Comparison of ENCODE assay signal across 8 cellular contexts in the genomic region with DNA sequence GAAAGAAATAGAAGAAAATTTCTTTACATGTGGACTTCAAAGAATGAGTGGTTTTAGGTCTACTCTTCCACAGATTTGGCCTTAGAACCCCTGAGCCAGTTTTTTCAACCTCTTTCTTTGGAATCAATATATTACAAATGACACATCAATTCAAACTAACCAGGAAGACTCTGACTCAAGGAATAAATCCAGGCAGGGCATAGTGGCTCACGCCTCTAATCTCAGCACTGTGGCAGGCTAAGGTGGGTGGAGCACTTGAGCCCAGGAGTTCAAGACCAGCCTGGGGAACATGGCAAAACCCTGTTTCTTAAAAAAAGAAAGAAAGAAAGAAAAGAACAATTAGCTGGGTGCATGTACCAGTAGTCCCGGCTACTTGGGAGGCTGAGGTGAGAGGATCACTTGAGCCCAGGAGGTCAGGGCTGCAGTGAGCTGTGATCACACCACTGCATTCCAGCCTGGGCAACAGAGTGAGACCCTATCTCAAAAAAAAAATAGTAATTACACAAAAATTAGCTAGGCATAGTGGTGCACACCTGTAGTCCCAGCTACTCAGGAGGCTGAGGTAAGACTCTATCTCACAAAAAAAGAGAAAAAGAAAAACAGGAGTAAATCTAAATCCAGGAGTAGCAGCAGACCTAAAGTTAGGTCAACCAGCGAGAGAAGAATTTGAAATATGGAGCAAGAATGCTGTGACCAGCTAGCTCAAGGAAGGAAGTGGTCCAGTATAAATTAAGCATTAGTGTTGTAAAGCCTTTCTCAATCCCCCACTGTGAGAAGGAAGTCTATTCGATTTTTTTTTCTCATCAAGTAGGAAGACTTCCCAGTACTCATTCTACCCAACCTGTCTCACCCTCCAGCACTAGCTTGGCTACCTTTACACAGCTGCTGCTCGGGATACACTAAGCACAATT. TPM values are rescaled to one million over a fixed set of nuclear protein-coding genes. Genes with fewer than 3 reads are reported as not detected.
DNase-seq lines count a peak whose midpoint lies in the region; ATAC-seq and TF ChIP-seq lines count a peak whose summit lies in the region.

No MANE protein-coding gene starts in this region.

- no peak overlapping the region for H4K5ac ChIP-seq in mesendoderm (ENCODE audit: low read length)

- DNase-seq in heart right ventricle (no peak), left ventricle myocardium superior (no peak), body of pancreas (no peak), mesendoderm (peak; percentile 74), uterus (no peak), COR-L47 (lab: John Stamatoyannopoulos, UW) (no peak), NCI-H774 (lab: John Stamatoyannopoulos, UW) (no peak)
- no peak for DNase-seq in activated T-cell treated with anti-CD3 and anti-CD28 coated beads, Interleukin-2, amount 50 U/mL, for 24 hours

- H3K27me3 ChIP-seq in heart right ventricle: peaks cover 0 to 11% (median 0%) of the 10 kb centered on the region in 7 donors
- no peaks in the 10 kb centered on the region for H3K27me3 ChIP-seq in body of pancreas
- H3K27me3 ChIP-seq in mesendoderm (ENCODE audit: insufficient read depth, low read length, poor library complexity): no peaks in the 10 kb centered on the region
- no peaks in the 10 kb centered on the region for H3K27me3 ChIP-seq in uterus

- ATAC-seq in heart right ventricle: no peak
- no peak for ATAC-seq in left ventricle myocardium superior
- ATAC-seq in body of pancreas: no peak

- H3K4me3 ChIP-seq in heart right ventricle (peak overlapping the region in 9 of 10 donors; percentile 39 to 80 (median 66)), body of pancreas (no peak overlapping the region), mesendoderm (ENCODE audit: low read length) (no peak overlapping the region), uterus (no peak overlapping the region)

- peaks cover 62% of the 10 kb centered on the region for H3K27me3 Mint-ChIP-seq in activated T-cell treated with anti-CD3 and anti-CD28 coated beads, Interleukin-2, amount 50 U/mL, for 24 hours

- no peak overlapping the region for H3K9ac ChIP-seq in mesendoderm (ENCODE audit: low read length)

- peaks cover 21% of the 10 kb centered on the region for H3K4me1 Mint-ChIP-seq in activated T-cell treated with anti-CD3 and anti-CD28 coated beads, Interleukin-2, amount 50 U/mL, for 24 hours (ENCODE audit: low read depth)

- peaks cover 3% of the 10 kb centered on the region for H3K79me1 ChIP-seq in mesendoderm (ENCODE audit: low read length)

- H3K18ac ChIP-seq in mesendoderm (ENCODE audit: low read length): no peak overlapping the region

- WGBS in heart right ventricle, 2 donors: 46 to 62% methylated on average over 5 of the region's 5 CpGs
- WGBS in body of pancreas, 2 donors: 46 to 48% methylated on average over 5 of the region's 5 CpGs
- WGBS in mesendoderm (ENCODE audit: extremely low coverage, insufficient coverage, low lambda C conversion rate): no CpG with 5 or more reads among the region's 5 CpGs

- no peak overlapping the region for H3K4me2 ChIP-seq in mesendoderm (ENCODE audit: low read length)

- no peak overlapping the region for H2AK5ac ChIP-seq in mesendoderm (ENCODE audit: low read length)

- H4K8ac ChIP-seq in mesendoderm (ENCODE audit: low read depth, low read length): no peak overlapping the region

- H3K23ac ChIP-seq in mesendoderm (ENCODE audit: low read length): no peak overlapping the region

- H2BK5ac ChIP-seq in mesendoderm (ENCODE audit: low read length): no peak overlapping the region

- no peak overlapping the region for H2BK120ac ChIP-seq in mesendoderm (ENCODE audit: low read depth, low read length)

- no peaks in the 10 kb centered on the region for H3K9me3 Mint-ChIP-seq in activated T-cell treated with anti-CD3 and anti-CD28 coated beads, Interleukin-2, amount 50 U/mL, for 24 hours

- H3K4ac ChIP-seq in mesendoderm (ENCODE audit: low read depth, low read length): no peak overlapping the region

- H3K9me3 ChIP-seq in heart right ventricle (no peaks in the 10 kb centered on the region), body of pancreas (no peaks in the 10 kb centered on the region), uterus (no peaks in the 10 kb centered on the region)

- H3K27ac ChIP-seq in heart right ventricle (peak overlapping the region; percentile 46 to 96 (median 90)), body of pancreas (peak overlapping the region in 3 of 4 donors; percentile 23 to 75 (median 70)), mesendoderm (ENCODE audit: low read depth, low read length) (no peak overlapping the region), uterus (peak overlapping the region; percentile 81 to 95)

- H3K36me3 ChIP-seq in heart right ventricle: peaks cover 0 to 11% (median 0%) of the 10 kb centered on the region in 9 donors
- no peaks in the 10 kb centered on the region for H3K36me3 ChIP-seq in body of pancreas (replicated peaks in 1 of 2; ENCODE audit: insufficient read depth in 1 of 2, low read depth in 2 of 2)
- no peaks in the 10 kb centered on the region for H3K36me3 ChIP-seq in mesendoderm (ENCODE audit: control insufficient read depth, insufficient read depth, low read length)
- H3K36me3 ChIP-seq in uterus: no peaks in the 10 kb centered on the region

- H3K56ac ChIP-seq in mesendoderm (ENCODE audit: low read length): no peak overlapping the region

- TF ChIP-seq CTCF in heart right ventricle (IDR thresholded peaks at IDR 0.05) (no peak), body of pancreas (IDR thresholded peaks at IDR 0.05) (no peak), uterus (IDR thresholded peaks at IDR 0.05) (no peak)

- H3K79me2 ChIP-seq in mesendoderm (ENCODE audit: control insufficient read depth, insufficient read depth, low read length): no peaks in the 10 kb centered on the region

- intact Hi-C loops in heart right ventricle (cut with DNase I): loop anchor here in 8 of 10 donors (1.0 to 10.0 kb wide), 7 partner anchors 34 to 301 kb away; a partner anchor contains a TSS
- intact Hi-C loops in left ventricle myocardium superior (cut with micrococcal nuclease): no loop called here
- intact Hi-C loops in body of pancreas (cut with DNase I): no loop called here
- intact Hi-C loops in uterus (cut with DNase I; ENCODE audit: low total_unique reads): loop anchor here (2.0 kb wide), 1 partner anchor 113 kb away; a partner anchor contains a TSS

- H3K4me3 Mint-ChIP-seq in activated T-cell treated with anti-CD3 and anti-CD28 coated beads, Interleukin-2, amount 50 U/mL, for 24 hours: no peak overlapping the region

- peaks cover 4% of the 10 kb centered on the region for H3K36me3 Mint-ChIP-seq in activated T-cell treated with anti-CD3 and anti-CD28 coated beads, Interleukin-2, amount 50 U/mL, for 24 hours (ENCODE audit: low read depth)

- H2BK15ac ChIP-seq in mesendoderm (replicated peaks; ENCODE audit: low read depth): no peak overlapping the region

- TF ChIP-seq POLR2A in body of pancreas (IDR thresholded peaks at IDR 0.05): no peak
- TF ChIP-seq POLR2A in uterus (IDR thresholded peaks at IDR 0.05): no peak

- H3K4me1 ChIP-seq in heart right ventricle (peaks cover 12 to 76% (median 62%) of the 10 kb centered on the region in 9 donors), body of pancreas (peaks cover 61% of the 10 kb centered on the region), mesendoderm (ENCODE audit: control insufficient read depth, low read depth, low read length) (peaks cover 7% of the 10 kb centered on the region), uterus (peaks cover 5 to 8% of the 10 kb centered on the region in 2 donors)

- no peak overlapping the region for H3K27ac Mint-ChIP-seq in activated T-cell treated with anti-CD3 and anti-CD28 coated beads, Interleukin-2, amount 50 U/mL, for 24 hours

RNA-seq across cellular contexts. Expression of a gene that starts 1.9 kb away (rescaled TPM):
- total RNA-seq in heart right ventricle (100 to 1,000 TPM; 105 to 235 (median 132) TPM), left ventricle myocardium superior (117 TPM), body of pancreas (10 to 100 TPM; 23.6 to 24.7 TPM), uterus (10 to 100 TPM; 20.2 to 43.4 (median 27.9) TPM)
- 10 to 100 TPM; 32.8 to 64.1 TPM for polyA plus RNA-seq in heart right ventricle
- 12.9 TPM for polyA plus RNA-seq in mesendoderm (2013, experiment 1 of 2)
- polyA plus RNA-seq in mesendoderm (2013, experiment 2 of 2): 12.9 TPM

RNA-seq across cellular contexts. Expression of a gene that starts 30.4 kb away (rescaled TPM):
- 10 to 100 TPM; 51.2 to 65.6 (median 59.2) TPM for total RNA-seq in heart right ventricle
- 10 to 100 TPM; 22.7 to 94.6 TPM for polyA plus RNA-seq in heart right ventricle
- 50.8 TPM for total RNA-seq in left ventricle myocardium superior
- 1 to 10 TPM; 8.6 to 8.9 TPM for total RNA-seq in body of pancreas
- polyA plus RNA-seq in mesendoderm (2013, experiment 1 of 2): 107 TPM
- 106 TPM for polyA plus RNA-seq in mesendoderm (2013, experiment 2 of 2)
- total RNA-seq in uterus: 10 to 100 TPM; 12.6 to 65.8 (median 40.7) TPM

Comparison
In these comparisons a context has a peak if more than half of its experiments do, and no peak if none do; other contexts are left out.
1. intact Hi-C loops: an anchor here in heart right ventricle (1.0 to 10.0 kb wide) and uterus (2.0 kb wide); none called in left ventricle myocardium superior and body of pancreas.
2. H3K4me3 ChIP-seq: peak in heart right ventricle (9 of 10); none in body of pancreas (0 of 2), mesendoderm (single experiment) and uterus (0 of 2).